In the genomic region with DNA sequence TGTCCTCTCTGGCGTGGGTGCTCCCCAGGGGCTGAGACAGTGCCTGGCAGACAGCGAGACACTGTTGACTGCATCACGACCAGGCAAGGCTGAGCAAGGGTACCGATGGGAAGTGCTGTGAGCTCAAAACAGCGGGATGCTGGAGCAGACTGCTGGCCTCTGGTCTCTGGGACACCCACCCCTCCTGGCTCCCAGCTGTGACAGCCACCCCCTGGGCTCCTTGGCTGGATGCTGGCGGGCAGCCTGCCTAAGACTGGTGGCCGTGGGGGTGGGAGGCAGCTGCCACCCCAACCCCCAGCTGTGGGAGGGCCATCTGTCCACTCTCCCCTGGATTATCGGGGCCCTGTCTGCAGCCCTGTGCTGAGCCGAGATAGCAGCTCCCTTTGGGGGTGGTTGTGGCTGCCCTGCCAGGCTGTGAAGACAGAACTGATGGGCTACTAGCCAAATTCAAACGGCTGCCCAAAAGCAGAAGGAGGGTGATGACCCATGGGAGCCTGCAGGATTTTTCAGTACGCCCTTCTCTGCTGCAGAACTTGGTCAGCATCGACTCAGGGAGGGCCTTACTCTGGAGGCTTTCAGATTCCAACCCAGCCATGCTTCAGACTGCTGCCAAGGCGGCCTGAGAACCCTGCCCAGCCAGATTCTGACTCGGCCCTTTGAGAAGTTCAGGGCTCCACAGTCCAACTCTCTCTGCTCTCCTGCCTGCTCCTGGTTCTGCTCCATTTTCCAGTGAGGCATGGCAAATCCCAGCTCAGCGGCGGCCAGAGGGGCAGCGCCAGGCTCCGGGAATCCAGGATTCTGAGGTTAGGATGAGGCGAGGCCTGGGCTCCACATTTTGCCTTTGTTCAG, we compare ENCODE assay signal across 1 cellular context.
TF ChIP-seq lines count a peak whose summit lies in the region.

No MANE protein-coding gene starts in this region.

TF ChIP-seq in H1, 55 proteins besides CTCF, POLR2A, EP300 and RAD21:
- no peak for TF ChIP-seq YY1 (IDR thresholded peaks at IDR 0.05; ENCODE audit: low read depth, low read length)
- no peak for TF ChIP-seq GTF2F1 (IDR thresholded peaks at IDR 0.05; ENCODE audit: borderline replicate concordance, low read depth, low read length)
- TF ChIP-seq RNF2 (IDR thresholded peaks at IDR 0.05; ENCODE audit: borderline replicate concordance, low read depth, low read length, missing control alignments, poor library complexity, severe bottlenecking) = no peak
- TF ChIP-seq TAF1 (IDR thresholded peaks at IDR 0.05; ENCODE audit: low read depth, low read length) = no peak
- no peak for TF ChIP-seq KDM4A (IDR thresholded peaks at IDR 0.05; ENCODE audit: low read depth, low read length, severe bottlenecking)
- TF ChIP-seq SP2 (IDR thresholded peaks at IDR 0.05; ENCODE audit: low read length) = no peak
- TF ChIP-seq, protein P1, sequence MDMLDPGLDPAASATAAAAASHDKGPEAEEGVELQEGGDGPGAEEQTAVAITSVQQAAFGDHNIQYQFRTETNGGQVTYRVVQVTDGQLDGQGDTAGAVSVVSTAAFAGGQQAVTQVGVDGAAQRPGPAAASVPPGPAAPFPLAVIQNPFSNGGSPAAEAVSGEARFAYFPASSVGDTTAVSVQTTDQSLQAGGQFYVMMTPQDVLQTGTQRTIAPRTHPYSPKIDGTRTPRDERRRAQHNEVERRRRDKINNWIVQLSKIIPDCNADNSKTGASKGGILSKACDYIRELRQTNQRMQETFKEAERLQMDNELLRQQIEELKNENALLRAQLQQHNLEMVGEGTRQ (IDR thresholded peaks at IDR 0.05; ENCODE audit: low read length) = no peak
- TF ChIP-seq CREB1 (IDR thresholded peaks at IDR 0.05) = no peak
- no peak for TF ChIP-seq CTBP2 (IDR thresholded peaks at IDR 0.05; ENCODE audit: borderline replicate concordance, insufficient read depth, insufficient read length, low read length)
- no peak for TF ChIP-seq SIRT6 (IDR thresholded peaks at IDR 0.05; ENCODE audit: low read length)
- TF ChIP-seq, protein P2, sequence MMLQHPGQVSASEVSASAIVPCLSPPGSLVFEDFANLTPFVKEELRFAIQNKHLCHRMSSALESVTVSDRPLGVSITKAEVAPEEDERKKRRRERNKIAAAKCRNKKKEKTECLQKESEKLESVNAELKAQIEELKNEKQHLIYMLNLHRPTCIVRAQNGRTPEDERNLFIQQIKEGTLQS (IDR thresholded peaks at IDR 0.05; ENCODE audit: insufficient read depth, low read depth, low read length) = no peak
- no peak for TF ChIP-seq POLR2AphosphoS5 (IDR thresholded peaks at IDR 0.05; ENCODE audit: low read depth, low read length)
- TF ChIP-seq CEBPB (IDR thresholded peaks at IDR 0.05; ENCODE audit: low read depth, low read length) = no peak
- TF ChIP-seq KDM1A (IDR thresholded peaks at IDR 0.05; ENCODE audit: borderline replicate concordance, low read length) = no peak
- TF ChIP-seq, protein P3, sequence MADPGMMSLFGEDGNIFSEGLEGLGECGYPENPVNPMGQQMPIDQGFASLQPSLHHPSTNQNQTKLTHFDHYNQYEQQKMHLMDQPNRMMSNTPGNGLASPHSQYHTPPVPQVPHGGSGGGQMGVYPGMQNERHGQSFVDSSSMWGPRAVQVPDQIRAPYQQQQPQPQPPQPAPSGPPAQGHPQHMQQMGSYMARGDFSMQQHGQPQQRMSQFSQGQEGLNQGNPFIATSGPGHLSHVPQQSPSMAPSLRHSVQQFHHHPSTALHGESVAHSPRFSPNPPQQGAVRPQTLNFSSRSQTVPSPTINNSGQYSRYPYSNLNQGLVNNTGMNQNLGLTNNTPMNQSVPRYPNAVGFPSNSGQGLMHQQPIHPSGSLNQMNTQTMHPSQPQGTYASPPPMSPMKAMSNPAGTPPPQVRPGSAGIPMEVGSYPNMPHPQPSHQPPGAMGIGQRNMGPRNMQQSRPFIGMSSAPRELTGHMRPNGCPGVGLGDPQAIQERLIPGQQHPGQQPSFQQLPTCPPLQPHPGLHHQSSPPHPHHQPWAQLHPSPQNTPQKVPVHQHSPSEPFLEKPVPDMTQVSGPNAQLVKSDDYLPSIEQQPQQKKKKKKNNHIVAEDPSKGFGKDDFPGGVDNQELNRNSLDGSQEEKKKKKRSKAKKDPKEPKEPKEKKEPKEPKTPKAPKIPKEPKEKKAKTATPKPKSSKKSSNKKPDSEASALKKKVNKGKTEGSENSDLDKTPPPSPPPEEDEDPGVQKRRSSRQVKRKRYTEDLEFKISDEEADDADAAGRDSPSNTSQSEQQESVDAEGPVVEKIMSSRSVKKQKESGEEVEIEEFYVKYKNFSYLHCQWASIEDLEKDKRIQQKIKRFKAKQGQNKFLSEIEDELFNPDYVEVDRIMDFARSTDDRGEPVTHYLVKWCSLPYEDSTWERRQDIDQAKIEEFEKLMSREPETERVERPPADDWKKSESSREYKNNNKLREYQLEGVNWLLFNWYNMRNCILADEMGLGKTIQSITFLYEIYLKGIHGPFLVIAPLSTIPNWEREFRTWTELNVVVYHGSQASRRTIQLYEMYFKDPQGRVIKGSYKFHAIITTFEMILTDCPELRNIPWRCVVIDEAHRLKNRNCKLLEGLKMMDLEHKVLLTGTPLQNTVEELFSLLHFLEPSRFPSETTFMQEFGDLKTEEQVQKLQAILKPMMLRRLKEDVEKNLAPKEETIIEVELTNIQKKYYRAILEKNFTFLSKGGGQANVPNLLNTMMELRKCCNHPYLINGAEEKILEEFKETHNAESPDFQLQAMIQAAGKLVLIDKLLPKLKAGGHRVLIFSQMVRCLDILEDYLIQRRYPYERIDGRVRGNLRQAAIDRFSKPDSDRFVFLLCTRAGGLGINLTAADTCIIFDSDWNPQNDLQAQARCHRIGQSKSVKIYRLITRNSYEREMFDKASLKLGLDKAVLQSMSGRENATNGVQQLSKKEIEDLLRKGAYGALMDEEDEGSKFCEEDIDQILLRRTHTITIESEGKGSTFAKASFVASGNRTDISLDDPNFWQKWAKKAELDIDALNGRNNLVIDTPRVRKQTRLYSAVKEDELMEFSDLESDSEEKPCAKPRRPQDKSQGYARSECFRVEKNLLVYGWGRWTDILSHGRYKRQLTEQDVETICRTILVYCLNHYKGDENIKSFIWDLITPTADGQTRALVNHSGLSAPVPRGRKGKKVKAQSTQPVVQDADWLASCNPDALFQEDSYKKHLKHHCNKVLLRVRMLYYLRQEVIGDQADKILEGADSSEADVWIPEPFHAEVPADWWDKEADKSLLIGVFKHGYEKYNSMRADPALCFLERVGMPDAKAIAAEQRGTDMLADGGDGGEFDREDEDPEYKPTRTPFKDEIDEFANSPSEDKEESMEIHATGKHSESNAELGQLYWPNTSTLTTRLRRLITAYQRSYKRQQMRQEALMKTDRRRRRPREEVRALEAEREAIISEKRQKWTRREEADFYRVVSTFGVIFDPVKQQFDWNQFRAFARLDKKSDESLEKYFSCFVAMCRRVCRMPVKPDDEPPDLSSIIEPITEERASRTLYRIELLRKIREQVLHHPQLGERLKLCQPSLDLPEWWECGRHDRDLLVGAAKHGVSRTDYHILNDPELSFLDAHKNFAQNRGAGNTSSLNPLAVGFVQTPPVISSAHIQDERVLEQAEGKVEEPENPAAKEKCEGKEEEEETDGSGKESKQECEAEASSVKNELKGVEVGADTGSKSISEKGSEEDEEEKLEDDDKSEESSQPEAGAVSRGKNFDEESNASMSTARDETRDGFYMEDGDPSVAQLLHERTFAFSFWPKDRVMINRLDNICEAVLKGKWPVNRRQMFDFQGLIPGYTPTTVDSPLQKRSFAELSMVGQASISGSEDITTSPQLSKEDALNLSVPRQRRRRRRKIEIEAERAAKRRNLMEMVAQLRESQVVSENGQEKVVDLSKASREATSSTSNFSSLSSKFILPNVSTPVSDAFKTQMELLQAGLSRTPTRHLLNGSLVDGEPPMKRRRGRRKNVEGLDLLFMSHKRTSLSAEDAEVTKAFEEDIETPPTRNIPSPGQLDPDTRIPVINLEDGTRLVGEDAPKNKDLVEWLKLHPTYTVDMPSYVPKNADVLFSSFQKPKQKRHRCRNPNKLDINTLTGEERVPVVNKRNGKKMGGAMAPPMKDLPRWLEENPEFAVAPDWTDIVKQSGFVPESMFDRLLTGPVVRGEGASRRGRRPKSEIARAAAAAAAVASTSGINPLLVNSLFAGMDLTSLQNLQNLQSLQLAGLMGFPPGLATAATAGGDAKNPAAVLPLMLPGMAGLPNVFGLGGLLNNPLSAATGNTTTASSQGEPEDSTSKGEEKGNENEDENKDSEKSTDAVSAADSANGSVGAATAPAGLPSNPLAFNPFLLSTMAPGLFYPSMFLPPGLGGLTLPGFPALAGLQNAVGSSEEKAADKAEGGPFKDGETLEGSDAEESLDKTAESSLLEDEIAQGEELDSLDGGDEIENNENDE (IDR thresholded peaks at IDR 0.05; ENCODE audit: insufficient replicate concordance, low read length) = no peak
- TF ChIP-seq JUND (IDR thresholded peaks at IDR 0.05; ENCODE audit: low read length) = no peak
